8 cellular contexts compared by ENCODE assay signal in the genomic region with DNA sequence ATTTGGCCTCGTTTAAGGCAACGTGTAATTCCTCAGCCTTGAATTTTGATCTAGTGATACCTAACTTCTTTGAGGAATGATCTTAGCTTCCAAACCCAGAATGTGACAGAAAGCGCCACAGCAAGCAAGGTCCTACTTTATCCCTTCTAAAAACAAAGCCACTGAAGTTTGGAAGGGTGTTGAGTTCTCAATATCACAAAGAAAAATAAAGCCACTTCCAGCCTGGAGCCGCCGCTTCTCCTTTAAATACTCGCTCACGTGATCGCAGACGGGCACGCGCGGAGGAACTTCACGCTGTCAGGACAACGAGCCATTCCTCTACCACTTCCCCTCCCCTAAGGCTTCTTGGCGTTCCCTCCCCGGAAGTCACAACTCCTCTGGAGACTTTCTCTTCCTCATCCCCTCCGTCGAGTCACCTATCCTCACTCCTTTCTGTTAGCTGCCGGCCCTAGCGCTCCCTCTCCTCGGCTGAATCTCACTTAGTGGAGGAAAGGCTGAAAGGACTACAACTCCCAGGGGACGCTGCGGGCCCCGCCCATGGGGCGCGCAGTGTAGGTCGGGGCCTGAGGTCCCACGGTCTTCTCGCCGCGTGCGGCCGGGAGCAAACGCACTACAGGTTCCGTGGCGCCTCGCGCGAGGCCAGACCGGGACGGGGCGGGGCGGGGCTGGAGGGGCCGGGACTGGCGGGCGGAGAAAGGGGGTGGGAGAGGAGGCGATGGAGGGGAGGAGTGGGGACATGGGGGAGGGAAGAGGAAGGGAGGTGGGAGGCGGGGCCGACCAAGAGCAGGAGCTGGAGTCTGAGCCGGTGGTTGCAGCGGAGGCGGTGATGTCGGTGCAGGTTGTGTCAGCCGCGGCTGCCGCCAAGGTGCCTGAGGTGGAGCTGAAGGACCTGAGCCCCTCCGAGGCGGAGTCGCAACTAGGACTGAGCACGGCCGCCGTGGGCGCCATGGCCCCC. TPM values are rescaled to one million over a fixed set of nuclear protein-coding genes. Genes with fewer than 3 reads are reported as not detected.
DNase-seq lines count a peak whose midpoint lies in the region; ATAC-seq, FAIRE-seq and TF ChIP-seq lines count a peak whose summit lies in the region.

Gene AHCYL2 (plus strand): TSS at position 780 of the 955 bp plus-strand sequence.

- FAIRE-seq in H54 (lab: Jason Lieb, UNC) = peak; percentile 90

- peak within 1 kb of the TSS; percentile 92 for H3K4me3 Mint-ChIP-seq in activated T-helper 17 cell treated with anti-CD3 and anti-CD28 coated beads, Interleukin-2, amount 50 U/mL, for 72 hours
- peak within 1 kb of the TSS; percentile 86 to 99 (median 97) for H3K4me3 Mint-ChIP-seq in naive thymus-derived CD8-positive, alpha-beta T cell
- peak within 1 kb of the TSS; percentile 88 to 89 for H3K4me3 Mint-ChIP-seq in stimulated activated naive B cell treated with anti-CD40 and anti-IgM and Interleukin-4, amounts not matched to agents 10 μg/mL and 1 μg/mL and 100 μg/mL, for 72 hours

- H3K27me3 Mint-ChIP-seq in activated T-helper 17 cell treated with anti-CD3 and anti-CD28 coated beads, Interleukin-2, amount 50 U/mL, for 72 hours = no peaks in the 10 kb centered on the region
- no peaks in the 10 kb centered on the region for H3K27me3 Mint-ChIP-seq in naive thymus-derived CD8-positive, alpha-beta T cell
- H3K27me3 Mint-ChIP-seq in stimulated activated naive B cell treated with anti-CD40 and anti-IgM and Interleukin-4, amounts not matched to agents 10 μg/mL and 1 μg/mL and 100 μg/mL, for 72 hours = no peaks in the 10 kb centered on the region

- H3K36me3 Mint-ChIP-seq in activated T-helper 17 cell treated with anti-CD3 and anti-CD28 coated beads, Interleukin-2, amount 50 U/mL, for 72 hours (ENCODE audit: low read depth) = no peaks in the 10 kb centered on the region
- H3K36me3 Mint-ChIP-seq in naive thymus-derived CD8-positive, alpha-beta T cell = no peaks in the 10 kb centered on the region
- peaks cover 0 to 2% of the 10 kb centered on the region in 2 donors for H3K36me3 Mint-ChIP-seq in stimulated activated naive B cell treated with anti-CD40 and anti-IgM and Interleukin-4, amounts not matched to agents 10 μg/mL and 1 μg/mL and 100 μg/mL, for 72 hours

- peak; percentile 91 for ATAC-seq in activated T-helper 17 cell treated with anti-CD3 and anti-CD28 coated beads, Interleukin-2, amount 50 U/mL, for 72 hours (replicated peaks)
- ATAC-seq in naive thymus-derived CD8-positive, alpha-beta T cell = peak; percentile 87 to 91
- peak; percentile 91 to 93 for ATAC-seq in stimulated activated naive B cell treated with anti-CD40 and anti-IgM and Interleukin-4, amounts not matched to agents 10 μg/mL and 1 μg/mL and 100 μg/mL, for 72 hours (replicated peaks)

- peak within 1 kb of the TSS; percentile 94 for H3K27ac Mint-ChIP-seq in activated T-helper 17 cell treated with anti-CD3 and anti-CD28 coated beads, Interleukin-2, amount 50 U/mL, for 72 hours
- peak within 1 kb of the TSS; percentile 83 to 98 (median 96) for H3K27ac Mint-ChIP-seq in naive thymus-derived CD8-positive, alpha-beta T cell
- H3K27ac Mint-ChIP-seq in stimulated activated naive B cell treated with anti-CD40 and anti-IgM and Interleukin-4, amounts not matched to agents 10 μg/mL and 1 μg/mL and 100 μg/mL, for 72 hours = peak within 1 kb of the TSS; percentile 91

- TF ChIP-seq POLR2A in H54 (IDR thresholded peaks at IDR 0.05; ENCODE audit: low read depth, low read length) = peak; percentile 86

- H3K27ac ChIP-seq in RWPE1 = peak within 1 kb of the TSS; percentile 96

- DNase-seq in ELF-1 (ENCODE audit: low read depth, low spot score) (peak; percentile 98), H54 (ENCODE audit: insufficient read length, low spot score) (peak; percentile 87), LoVo (ENCODE audit: low spot score) (peak; percentile 99), RWPE1 (ENCODE audit: low spot score) (peak; percentile 87), fibroblast of mammary gland (ENCODE audit: low read depth) (peak; percentile 94)
- DNase-seq in naive thymus-derived CD8-positive, alpha-beta T cell = peak; percentile 92 to 99 (median 97)
- DNase-seq in stimulated activated naive B cell treated with anti-CD40 and anti-IgM and Interleukin-4, amounts not matched to agents 10 μg/mL and 1 μg/mL and 100 μg/mL, for 72 hours = peak; percentile 96

- POLR2A ChIA-PET in RWPE1 (lab: Yijun Ruan, JAX; ENCODE audit: low non-redundant PET) = interaction anchor here (0.6 kb wide), 1 partner anchor 72 kb away, joined by 4 read pairs; no protein-coding TSS in a partner anchor
- POLR2A ChIA-PET in naive thymus-derived CD8-positive, alpha-beta T cell (lab: Charles Lee) = interaction anchor here (0.8 to 1.2 kb wide), 4 partner anchors 11 to 388 kb away, joined by 3 read pairs; no protein-coding TSS in a partner anchor

- H3K9me3 Mint-ChIP-seq in activated T-helper 17 cell treated with anti-CD3 and anti-CD28 coated beads, Interleukin-2, amount 50 U/mL, for 72 hours = no peaks in the 10 kb centered on the region
- H3K9me3 Mint-ChIP-seq in naive thymus-derived CD8-positive, alpha-beta T cell = no peaks in the 10 kb centered on the region
- H3K9me3 Mint-ChIP-seq in stimulated activated naive B cell treated with anti-CD40 and anti-IgM and Interleukin-4, amounts not matched to agents 10 μg/mL and 1 μg/mL and 100 μg/mL, for 72 hours = no peaks in the 10 kb centered on the region

- peak within 1 kb of the TSS; percentile 80 for H3K4me3 ChIP-seq in fibroblast of mammary gland (ENCODE audit: control insufficient read depth, low read depth, low read length)

- CTCF ChIA-PET in RWPE1 (lab: Yijun Ruan, JAX) = interaction anchor here (0.6 kb wide), 1 partner anchor 80 kb away, joined by 3 read pairs; no protein-coding TSS in a partner anchor

- peaks cover 22% of the 10 kb centered on the region for H3K4me1 Mint-ChIP-seq in activated T-helper 17 cell treated with anti-CD3 and anti-CD28 coated beads, Interleukin-2, amount 50 U/mL, for 72 hours
- H3K4me1 Mint-ChIP-seq in naive thymus-derived CD8-positive, alpha-beta T cell = peaks cover 17 to 52% (median 44%) of the 10 kb centered on the region in 4 donors
- H3K4me1 Mint-ChIP-seq in stimulated activated naive B cell treated with anti-CD40 and anti-IgM and Interleukin-4, amounts not matched to agents 10 μg/mL and 1 μg/mL and 100 μg/mL, for 72 hours = peaks cover 21 to 49% of the 10 kb centered on the region in 2 donors

- TF ChIP-seq CTCF in RWPE1 (conservative IDR thresholded peaks at IDR 0.05; ENCODE audit: low read depth) (no peak), fibroblast of mammary gland (conservative IDR thresholded peaks at IDR 0.05; ENCODE audit: control insufficient read depth, insufficient read depth, low read depth, low read length) (no peak)

RNA-seq across cellular contexts. Expression of gene AHCYL2, which starts in this region (rescaled TPM):
- 10 to 100 TPM; 21.5 to 39.8 TPM for total RNA-seq in activated T-helper 17 cell treated with anti-CD3 and anti-CD28 coated beads, Interleukin-2, amount 50 U/mL, for 72 hours
- total RNA-seq in naive thymus-derived CD8-positive, alpha-beta T cell = 10 to 100 TPM; 17.6 to 19.3 TPM
- polyA plus RNA-seq in naive thymus-derived CD8-positive, alpha-beta T cell = 10 to 100 TPM in 1 of 3 donors, 1 to 10 TPM in 2; 5.9 to 10.6 (median 7.2) TPM

Comparison
In these comparisons a context has a peak if more than half of its experiments do, and no peak if none do; other contexts are left out.
1. Peak in every context shown above with its lines: DNase-seq, ATAC-seq, H3K4me3 ChIP-seq and H3K27ac ChIP-seq.